In genomic region chr1:184945034-184945433, GRCh38 we compare ENCODE assay signal across 9 cellular contexts. TPM values are rescaled to one million over a fixed set of nuclear protein-coding genes. Genes with fewer than 3 reads are reported as not detected.
A peak's percentile ranks its signal among the peaks of the same experiment; 100 is the strongest.
DNase-seq lines count a peak whose midpoint lies in the region; ATAC-seq, FAIRE-seq and TF ChIP-seq lines count a peak whose summit lies in the region.
"Had no signal": no experiment of that assay in that cellular context is flagged by ENCODE, and none has a peak within 500 bp of the region (broad histone marks: within the 10 kb centered on the region; RNA-seq: fewer than 3 reads in every experiment).

No MANE protein-coding gene starts in this region.

- DNase-seq in GM18507 (ENCODE audit: extremely low spot score, insufficient read length, low read depth): peak; percentile 18
- peak; percentile 42 for DNase-seq in OCI-M1 (lab: John Stamatoyannopoulos, UW)
- DNase-seq in memory B cell (ENCODE audit: low spot score in 2 of 2): no peak
- no peak for DNase-seq in mucosa of descending colon
- DNase-seq in C1 segment of cervical spinal cord (lab: John Stamatoyannopoulos, UW): no peak
- no peak for DNase-seq in AG08396 (ENCODE audit: low spot score)
- no peak for DNase-seq in GM03348 (ENCODE audit: low spot score)

- no peaks in the 10 kb centered on the region for H3K36me3 ChIP-seq in mucosa of descending colon (ENCODE audit: low read depth)

- H3K4me3 ChIP-seq in mucosa of descending colon: no peak overlapping the region

- H3K9me3 ChIP-seq in mucosa of descending colon: no peaks in the 10 kb centered on the region

- FAIRE-seq in GM18507 (lab: Jason Lieb, UNC): peak; percentile 59

- H3K4me3 Mint-ChIP-seq in memory B cell: no peak overlapping the region
- H3K4me3 Mint-ChIP-seq: activated naive CD4-positive, alpha-beta T cell treated with anti-CD3 and anti-CD28 coated beads, Interleukin-2, amount 50 U/mL, for 24 hours had no signal

- no peaks in the 10 kb centered on the region for H3K27me3 Mint-ChIP-seq in memory B cell
- H3K27me3 Mint-ChIP-seq: activated naive CD4-positive, alpha-beta T cell treated with anti-CD3 and anti-CD28 coated beads, Interleukin-2, amount 50 U/mL, for 24 hours had no signal

- intact Hi-C loops in mucosa of descending colon (cut with DNase I, micrococcal nuclease): no loop called here

- H3K36me3 Mint-ChIP-seq in memory B cell: peaks cover 3% of the 10 kb centered on the region
- H3K36me3 Mint-ChIP-seq: activated naive CD4-positive, alpha-beta T cell treated with anti-CD3 and anti-CD28 coated beads, Interleukin-2, amount 50 U/mL, for 24 hours had no signal

- no peaks in the 10 kb centered on the region for H3K4me1 ChIP-seq in mucosa of descending colon (ENCODE audit: low read depth)

- no peak overlapping the region for H3K27ac Mint-ChIP-seq in memory B cell
- H3K27ac Mint-ChIP-seq: activated naive CD4-positive, alpha-beta T cell treated with anti-CD3 and anti-CD28 coated beads, Interleukin-2, amount 50 U/mL, for 24 hours had no signal

- peaks cover 24% of the 10 kb centered on the region for H3K4me1 Mint-ChIP-seq in memory B cell
- H3K4me1 Mint-ChIP-seq: activated naive CD4-positive, alpha-beta T cell treated with anti-CD3 and anti-CD28 coated beads, Interleukin-2, amount 50 U/mL, for 24 hours had no signal

- H3K9me3 Mint-ChIP-seq in memory B cell: no peaks in the 10 kb centered on the region
- H3K9me3 Mint-ChIP-seq: activated naive CD4-positive, alpha-beta T cell treated with anti-CD3 and anti-CD28 coated beads, Interleukin-2, amount 50 U/mL, for 24 hours had no signal

- TF ChIP-seq CTCF in mucosa of descending colon (IDR thresholded peaks at IDR 0.05): no peak

- ATAC-seq in HG02678 (IDR thresholded peaks at IDR 0.05; ENCODE audit: unreplicated experiment) (peak; percentile 53), memory B cell (ENCODE audit: low read depth) (peak; percentile 74), mucosa of descending colon (no peak)

RNA-seq across cellular contexts. Expression of gene NIBAN1, which starts 29.3 kb away (rescaled TPM):
- total RNA-seq in mucosa of descending colon: 100 to 1,000 TPM in 1 of 3 donors, 10 to 100 TPM in 1, 1 to 10 TPM in 1; 6.5 to 209 (median 17.2) TPM

Comparison
In these comparisons a context has a peak if more than half of its experiments do, and no peak if none do; other contexts are left out.
1. DNase-seq: peak in GM18507 (single experiment) and OCI-M1 (single experiment); none in memory B cell (0 of 2), mucosa of descending colon (0 of 3), C1 segment of cervical spinal cord (0 of 14), AG08396 (single experiment) and GM03348 (single experiment).